22 cellular contexts compared by ENCODE assay signal in genomic region chr1:66412689-66413088, GRCh38.
DNase-seq lines count a peak whose midpoint lies in the region; FAIRE-seq and TF ChIP-seq lines count a peak whose summit lies in the region.
"Had no signal": no experiment of that assay in that cellular context is flagged by ENCODE, and none has a peak within 500 bp of the region (broad histone marks: within the 10 kb centered on the region; RNA-seq: fewer than 3 reads in every experiment).

No MANE protein-coding gene starts in this region.

- H3K4me3 ChIP-seq in adipocyte (ENCODE audit: low read length) (no peak overlapping the region), fibroblast of villous mesenchyme (ENCODE audit: low read depth, low read length) (no peak overlapping the region)
- H3K4me3 ChIP-seq: breast epithelium, mucosa of descending colon, Peyer's patch, suprapubic skin, vagina had no signal

- peak; percentile 61 for FAIRE-seq in GM19239 (lab: Jason Lieb, UNC)

- H3K4me1 ChIP-seq in adipocyte (ENCODE audit: control insufficient read depth, insufficient read depth, low read length): peaks cover 3% of the 10 kb centered on the region
- H3K4me1 ChIP-seq: breast epithelium, Peyer's patch, vagina had no signal

- H3K9ac ChIP-seq in adipocyte (ENCODE audit: low read length): no peak overlapping the region

- TF ChIP-seq CTCF in fibroblast of villous mesenchyme (IDR thresholded peaks at IDR 0.05; ENCODE audit: insufficient read depth, low read depth, low read length): no peak

- H3K36me3 ChIP-seq in adipocyte (ENCODE audit: control insufficient read depth, insufficient read depth, low read length, severe bottlenecking): no peaks in the 10 kb centered on the region
- H3K36me3 ChIP-seq: breast epithelium, Peyer's patch, suprapubic skin, vagina had no signal

- H3K9me3 ChIP-seq in adipocyte (ENCODE audit: control insufficient read depth, low read length): peaks cover 9% of the 10 kb centered on the region
- H3K9me3 ChIP-seq: vagina had no signal

- H3K27me3 ChIP-seq in adipocyte (replicated peaks; ENCODE audit: control insufficient read depth, insufficient read depth, low read length): no peaks in the 10 kb centered on the region
- H3K27me3 ChIP-seq: breast epithelium, Peyer's patch, suprapubic skin, vagina had no signal

- DNase-seq in AG08395 (ENCODE audit: low spot score): peak; percentile 14
- no peak for DNase-seq in GM19239 (ENCODE audit: insufficient read length, low spot score)
- peak; percentile 59 for DNase-seq in adipocyte (ENCODE audit: low read depth)
- peak; percentile 62 for DNase-seq in fibroblast of villous mesenchyme (ENCODE audit: low read depth)
- DNase-seq in activated effector memory CD4-positive, alpha-beta T cell treated with anti-CD3 and anti-CD28 coated beads, Interleukin-2, amount 50 U/mL, for 16 hours: no peak
- DNase-seq in NCI-H2171 (lab: John Stamatoyannopoulos, UW): no peak
- no peak for DNase-seq in MV-4-11 (lab: John Stamatoyannopoulos, UW)
- DNase-seq in stimulated activated CD4-positive, alpha-beta T cell treated with anti-CD3 and anti-CD28 coated beads, Interleukin-2, amount 100 ng/mL, for 24 hours: no peak
- DNase-seq: ACHN; activated CD8-positive, alpha-beta memory T cell treated with anti-CD3 and anti-CD28 coated beads for 24 hours; CD8-positive, alpha-beta T cell; DMS53; glutamatergic neuron; Kasumi-1; mucosa of descending colon; NCI-H1417 treated with DMSO at 0.1 percent for 48 hours; NCI-H2227 treated with DMSO at 0.1 percent for 48 hours; Peyer's patch; stimulated activated CD4-positive, alpha-beta T cell treated with anti-CD3 and anti-CD28 coated beads, Interleukin-12 subunit alpha, Interleukin-12 subunit beta, amount 100 ng/mL, for 4 hours had no signal

Comparison
In these comparisons a context has a peak if more than half of its experiments do, and no peak if none do; other contexts are left out.
1. DNase-seq: peak in AG08395 (single experiment), adipocyte (single experiment) and fibroblast of villous mesenchyme (single experiment); none in GM19239 (single experiment), activated effector memory CD4-positive, alpha-beta T cell treated with anti-CD3 and anti-CD28 coated beads, Interleukin-2, amount 50 U/mL, for 16 hours (single experiment), NCI-H2171 (single experiment), MV-4-11 (single experiment) and stimulated activated CD4-positive, alpha-beta T cell treated with anti-CD3 and anti-CD28 coated beads, Interleukin-2, amount 100 ng/mL, for 24 hours (0 of 2).